Comparison of ENCODE assay signal across 8 cellular contexts in the genomic region with DNA sequence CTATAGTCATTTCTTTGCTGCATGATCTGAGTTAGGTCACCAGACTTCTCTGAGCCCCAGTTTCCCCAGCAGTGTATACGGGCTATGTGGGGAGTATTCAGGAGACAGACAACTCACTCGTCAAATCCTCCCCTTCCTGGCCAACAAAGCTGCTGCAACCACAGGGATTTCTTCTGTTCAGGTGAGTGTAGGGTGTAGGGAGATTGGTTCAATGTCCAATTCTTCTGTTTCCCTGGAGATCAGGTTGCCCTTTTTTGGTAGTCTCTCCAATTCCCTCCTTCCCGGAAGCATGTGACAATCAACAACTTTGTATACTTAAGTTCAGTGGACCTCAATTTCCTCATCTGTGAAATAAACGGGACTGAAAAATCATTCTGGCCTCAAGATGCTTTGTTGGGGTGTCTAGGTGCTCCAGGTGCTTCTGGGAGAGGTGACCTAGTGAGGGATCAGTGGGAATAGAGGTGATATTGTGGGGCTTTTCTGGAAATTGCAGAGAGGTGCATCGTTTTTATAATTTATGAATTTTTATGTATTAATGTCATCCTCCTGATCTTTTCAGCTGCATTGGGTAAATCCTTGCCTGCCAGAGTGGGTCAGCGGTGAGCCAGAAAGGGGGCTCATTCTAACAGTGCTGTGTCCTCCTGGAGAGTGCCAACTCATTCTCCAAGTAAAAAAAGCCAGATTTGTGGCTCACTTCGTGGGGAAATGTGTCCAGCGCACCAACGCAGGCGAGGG. TPM values are rescaled to one million over a fixed set of nuclear protein-coding genes. Genes with fewer than 3 reads are reported as not detected.
A peak's percentile ranks its signal among the peaks of the same experiment; 100 is the strongest.
DNase-seq lines count a peak whose midpoint lies in the region; FAIRE-seq and TF ChIP-seq lines count a peak whose summit lies in the region.

No MANE protein-coding gene starts in this region.

- no peak for TF ChIP-seq EP300 in suprapubic skin (IDR thresholded peaks at IDR 0.05)

- peak overlapping the region; percentile 99 for H3K9ac ChIP-seq in keratinocyte (ENCODE audit: control insufficient read depth, extremely low read depth, insufficient read depth, low read length)

- H4K20me1 ChIP-seq in keratinocyte (ENCODE audit: control insufficient read depth, extremely low read depth, insufficient read depth, low read length) = peaks cover 9% of the 10 kb centered on the region

- TF ChIP-seq CTCF in keratinocyte (optimal IDR thresholded peaks at IDR 0.05 in 1 of 3, IDR thresholded peaks at IDR 0.05 in 1 of 3, conservative IDR thresholded peaks at IDR 0.05 in 1 of 3; ENCODE audit: extremely low read depth in 1 of 3, insufficient read depth in 2 of 3, low read length in 3 of 3) (no peak), suprapubic skin (IDR thresholded peaks at IDR 0.05) (no peak)

- intact Hi-C loops in activated T-helper 1 cell treated with anti-CD3 and anti-CD28 coated beads, Interleukin-12 subunit alpha, Interleukin-12 subunit beta, Interleukin-2, Interleukin-4 antibody, amounts not matched to agents 30 ng/mL and 10 ng/mL and 1 ng/mL, durations not matched to agents 14 hours and 24 hours and 36 hours (cut with micrococcal nuclease) = loop anchor here (1.0 to 5.0 kb wide), 4 partner anchors 16 to 756 kb away; a partner anchor contains a TSS

- H2AFZ ChIP-seq in keratinocyte (ENCODE audit: control insufficient read depth, low read length) = no peak overlapping the region

- no peaks in the 10 kb centered on the region for H3K27me3 ChIP-seq in keratinocyte (ENCODE audit: control insufficient read depth, extremely low read depth, insufficient read depth, low read length)
- H3K27me3 ChIP-seq in suprapubic skin = no peaks in the 10 kb centered on the region

- H3K4me3 ChIP-seq in keratinocyte (ENCODE audit: control insufficient read depth in 2 of 3, extremely low read depth in 1 of 3, insufficient read depth in 2 of 3, low read depth in 1 of 3, low read length in 3 of 3) (peak overlapping the region; percentile 3 to 49 (median 37)), suprapubic skin (peak overlapping the region; percentile 97)

- H3K4me2 ChIP-seq in keratinocyte (ENCODE audit: control insufficient read depth, extremely low read depth, insufficient read depth, low read depth, low read length) = peak overlapping the region; percentile 81

- peaks cover 60% of the 10 kb centered on the region for H3K4me1 Mint-ChIP-seq in activated T-helper 1 cell treated with anti-CD3 and anti-CD28 coated beads, Interleukin-12 subunit alpha, Interleukin-12 subunit beta, Interleukin-2, Interleukin-4 antibody, amounts not matched to agents 30 ng/mL and 10 ng/mL and 1 ng/mL, durations not matched to agents 14 hours and 24 hours and 36 hours (ENCODE audit: low read depth)

- H3K79me2 ChIP-seq in keratinocyte (ENCODE audit: control insufficient read depth, insufficient read depth, low read length) = peaks cover 20% of the 10 kb centered on the region

- H3K36me3 ChIP-seq in keratinocyte (ENCODE audit: control insufficient read depth in 2 of 2, extremely low read depth in 1 of 2, insufficient read depth in 2 of 2, low read length in 2 of 2) = peaks cover 1 to 7% of the 10 kb centered on the region in 2 experiments
- H3K36me3 ChIP-seq in suprapubic skin = no peaks in the 10 kb centered on the region

- H3K9me3 ChIP-seq in keratinocyte (ENCODE audit: control insufficient read depth, low read depth, low read length) (no peaks in the 10 kb centered on the region), suprapubic skin (no peaks in the 10 kb centered on the region)

- no peaks in the 10 kb centered on the region for H3K9me1 ChIP-seq in keratinocyte (ENCODE audit: control insufficient read depth, extremely low read depth, insufficient read depth, low read length)

- peaks cover 4% of the 10 kb centered on the region for H3K27me3 Mint-ChIP-seq in activated T-helper 1 cell treated with anti-CD3 and anti-CD28 coated beads, Interleukin-12 subunit alpha, Interleukin-12 subunit beta, Interleukin-2, Interleukin-4 antibody, amounts not matched to agents 30 ng/mL and 10 ng/mL and 1 ng/mL, durations not matched to agents 14 hours and 24 hours and 36 hours (ENCODE audit: insufficient read depth)

- peak; percentile 63 for DNase-seq in activated effector memory CD4-positive, alpha-beta T cell treated with anti-CD3 and anti-CD28 coated beads, Interleukin-2, amount 50 U/mL, for 16 hours
- DNase-seq in activated effector memory CD4-positive, alpha-beta T cell treated with Interleukin-2 at 50 U/mL for 16 hours = no peak
- DNase-seq in activated T-helper 1 cell treated with anti-CD3 and anti-CD28 coated beads, Interleukin-12 subunit alpha, Interleukin-12 subunit beta, Interleukin-2, Interleukin-4 antibody, amounts not matched to agents 30 ng/mL and 10 ng/mL and 1 ng/mL, durations not matched to agents 14 hours and 24 hours and 36 hours (ENCODE audit: low spot score) = no peak
- DNase-seq in keratinocyte (ENCODE audit: low read depth, low spot score) = no peak
- no peak for DNase-seq in suprapubic skin (ENCODE audit: low spot score in 2 of 2)
- DNase-seq in activated gamma-delta T cell treated with Interleukin-2 at 50 U/mL for 16 hours = no peak
- DNase-seq in activated CD8-positive, alpha-beta memory T cell treated with anti-CD3 and anti-CD28 coated beads, Interleukin-2, amount 50 U/mL, for 4 hours = no peak
- no peak for DNase-seq in SW 1271 (lab: John Stamatoyannopoulos, UW)

- TF ChIP-seq POLR2A in suprapubic skin (IDR thresholded peaks at IDR 0.05) = no peak

- peak overlapping the region; percentile 89 for H3K27ac Mint-ChIP-seq in activated T-helper 1 cell treated with anti-CD3 and anti-CD28 coated beads, Interleukin-12 subunit alpha, Interleukin-12 subunit beta, Interleukin-2, Interleukin-4 antibody, amounts not matched to agents 30 ng/mL and 10 ng/mL and 1 ng/mL, durations not matched to agents 14 hours and 24 hours and 36 hours

- dilution Hi-C loops in keratinocyte (cut with MboI; ENCODE audit: extremely low pct_ligation_motif_present, low sequenced_read_pairs) = no loop called here

- H3K9me3 Mint-ChIP-seq in activated T-helper 1 cell treated with anti-CD3 and anti-CD28 coated beads, Interleukin-12 subunit alpha, Interleukin-12 subunit beta, Interleukin-2, Interleukin-4 antibody, amounts not matched to agents 30 ng/mL and 10 ng/mL and 1 ng/mL, durations not matched to agents 14 hours and 24 hours and 36 hours = no peaks in the 10 kb centered on the region

- H3K4me3 Mint-ChIP-seq in activated T-helper 1 cell treated with anti-CD3 and anti-CD28 coated beads, Interleukin-12 subunit alpha, Interleukin-12 subunit beta, Interleukin-2, Interleukin-4 antibody, amounts not matched to agents 30 ng/mL and 10 ng/mL and 1 ng/mL, durations not matched to agents 14 hours and 24 hours and 36 hours = peak overlapping the region; percentile 83

- H3K4me1 ChIP-seq in keratinocyte (ENCODE audit: control insufficient read depth, extremely low read depth, insufficient read depth, low read length) (peaks cover 54% of the 10 kb centered on the region), suprapubic skin (peaks cover 48% of the 10 kb centered on the region)

- H3K27ac ChIP-seq in keratinocyte (ENCODE audit: control insufficient read depth, insufficient read depth, low read length) (peak overlapping the region; percentile 96), suprapubic skin (peak overlapping the region; percentile 100)

- WGBS in suprapubic skin = 10% methylated on average over 10 of the region's 10 CpGs

- FAIRE-seq in keratinocyte (lab: Jason Lieb, UNC) = no peak

- peaks cover 16% of the 10 kb centered on the region for H3K36me3 Mint-ChIP-seq in activated T-helper 1 cell treated with anti-CD3 and anti-CD28 coated beads, Interleukin-12 subunit alpha, Interleukin-12 subunit beta, Interleukin-2, Interleukin-4 antibody, amounts not matched to agents 30 ng/mL and 10 ng/mL and 1 ng/mL, durations not matched to agents 14 hours and 24 hours and 36 hours (ENCODE audit: low read depth)

RNA-seq across cellular contexts. Expression of a gene that starts 0.6 kb away (rescaled TPM):
- total RNA-seq in activated T-helper 1 cell treated with anti-CD3 and anti-CD28 coated beads, Interleukin-12 subunit alpha, Interleukin-12 subunit beta, Interleukin-2, Interleukin-4 antibody, amounts not matched to agents 30 ng/mL and 10 ng/mL and 1 ng/mL, durations not matched to agents 14 hours and 24 hours and 36 hours = 105 and 107 TPM in 2 replicates
- 146 to 355 TPM (median 185 TPM) in 3 replicates for polyA plus RNA-seq in keratinocyte
- polyA plus RNA-seq in keratinocyte (2011; ENCODE audit: low read depth) = 276 TPM
- 287 and 301 TPM in 2 replicates for polyA plus RNA-seq in keratinocyte (2011; cell fraction: cytosol; rRNA removed)
- polyA plus RNA-seq in keratinocyte (2011; cell fraction: nucleus; rRNA removed) = 268 and 303 TPM in 2 replicates
- polyA plus RNA-seq in keratinocyte (2012; ENCODE audit: low replicate concordance) = 138 and 909 TPM in 2 replicates
- polyA minus RNA-seq in keratinocyte = 99.2 to 245 TPM (median 161 TPM) in 3 replicates
- 223 TPM for polyA minus RNA-seq in keratinocyte (2011; cell fraction: cytosol; rRNA and poly(A)+ RNA removed)
- 123 and 125 TPM in 2 replicates for polyA minus RNA-seq in keratinocyte (2011; cell fraction: nucleus; rRNA and poly(A)+ RNA removed)
- total RNA-seq in suprapubic skin = 100 to 1,000 TPM; 138 to 315 (median 207) TPM

RNA-seq across cellular contexts. Expression of a gene that starts 19.7 kb away (rescaled TPM):
- total RNA-seq in activated T-helper 1 cell treated with anti-CD3 and anti-CD28 coated beads, Interleukin-12 subunit alpha, Interleukin-12 subunit beta, Interleukin-2, Interleukin-4 antibody, amounts not matched to agents 30 ng/mL and 10 ng/mL and 1 ng/mL, durations not matched to agents 14 hours and 24 hours and 36 hours = 0.05 and 0.10 TPM in 2 replicates
- polyA plus RNA-seq in keratinocyte = 0.03 TPM in 2 of 3 replicates, not detected in the other
- 0.07 TPM for polyA plus RNA-seq in keratinocyte (2011; ENCODE audit: low read depth)
- not detected in 2 replicates for polyA plus RNA-seq in keratinocyte (2011; cell fraction: cytosol; rRNA removed)
- 0.03 and 0.05 TPM in 2 replicates for polyA plus RNA-seq in keratinocyte (2011; cell fraction: nucleus; rRNA removed)
- 0.13 TPM in 1 of 2 replicates, not detected in the other for polyA plus RNA-seq in keratinocyte (2012; ENCODE audit: low replicate concordance)
- polyA minus RNA-seq in keratinocyte = not detected in 3 replicates
- not detected for polyA minus RNA-seq in keratinocyte (2011; cell fraction: cytosol; rRNA and poly(A)+ RNA removed)
- polyA minus RNA-seq in keratinocyte (2011; cell fraction: nucleus; rRNA and poly(A)+ RNA removed) = not detected in 2 replicates
- 1 to 10 TPM in 1 of 4 donors, under 1 TPM in 2, not detected in 1; 0.16 to 1.1 (median 0.17) TPM for total RNA-seq in suprapubic skin
